ENCODE assay signal across 9 cellular contexts in the genomic region with DNA sequence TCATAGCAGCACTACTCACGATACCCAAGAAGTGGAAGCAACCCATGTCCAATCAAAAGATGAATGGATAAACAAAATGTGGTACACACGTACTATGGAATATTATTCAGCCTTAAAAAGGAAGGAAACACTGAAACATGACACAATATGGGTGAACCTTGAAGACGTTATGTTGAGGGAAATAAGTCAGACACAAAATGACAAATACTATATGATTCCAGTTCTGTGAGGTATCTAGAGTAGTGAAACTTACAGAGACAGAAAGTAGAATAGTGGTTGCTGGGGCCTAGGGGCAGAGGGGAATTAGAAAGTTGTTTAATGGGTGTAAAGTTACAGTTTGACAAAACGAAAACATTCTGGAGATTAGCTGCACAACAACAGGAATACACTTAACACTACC.
DNase-seq lines count a peak whose midpoint lies in the region; ATAC-seq and FAIRE-seq lines count a peak whose summit lies in the region.
"Had no signal": no experiment of that assay in that cellular context is flagged by ENCODE, and none has a peak within 500 bp of the region (broad histone marks: within the 10 kb centered on the region; RNA-seq: fewer than 3 reads in every experiment).

No MANE protein-coding gene starts in this region.

- H3K4me3 Mint-ChIP-seq in effector memory CD8-positive, alpha-beta T cell, result peak overlapping the region in 1 of 2 donors; percentile 24

- no peak for DNase-seq in effector memory CD8-positive, alpha-beta T cell
- no peak for DNase-seq in NCI-H2196 treated with DMSO at 0.1 percent for 48 hours (lab: John Stamatoyannopoulos, UW; ENCODE audit: unreplicated experiment)
- no peak for DNase-seq in middle frontal gyrus (ENCODE audit: extremely low spot score, low spot score)
- no peak for DNase-seq in NCI-H2227 treated with DMSO at 0.1 percent for 48 hours (lab: John Stamatoyannopoulos, UW)
- no peak for DNase-seq in HTR-8/SVneo (ENCODE audit: insufficient read length, low spot score)
- DNase-seq: mesenchymal stem cell had no signal

- H3K9me3 Mint-ChIP-seq in effector memory CD8-positive, alpha-beta T cell, result no peaks in the 10 kb centered on the region

- FAIRE-seq in HTR-8/SVneo (lab: Jason Lieb, UNC), result no peak

- ATAC-seq in GM18520 (IDR thresholded peaks at IDR 0.05; ENCODE audit: unreplicated experiment), result peak; percentile 78
- ATAC-seq in GM21423 (IDR thresholded peaks at IDR 0.05; ENCODE audit: unreplicated experiment), result peak; percentile 81
- ATAC-seq in HG03135 (IDR thresholded peaks at IDR 0.05; ENCODE audit: unreplicated experiment), result peak; percentile 86
- no peak for ATAC-seq in effector memory CD8-positive, alpha-beta T cell (replicated peaks)

- H3K36me3 Mint-ChIP-seq in effector memory CD8-positive, alpha-beta T cell (ENCODE audit: insufficient read depth), result peaks cover 6% of the 10 kb centered on the region

- H3K4me1 Mint-ChIP-seq in effector memory CD8-positive, alpha-beta T cell (ENCODE audit: low read depth in 2 of 2), result peaks cover 32 to 66% of the 10 kb centered on the region in 2 donors

- H3K27me3 Mint-ChIP-seq in effector memory CD8-positive, alpha-beta T cell, result no peaks in the 10 kb centered on the region

- peak overlapping the region; percentile 14 to 72 for H3K27ac Mint-ChIP-seq in effector memory CD8-positive, alpha-beta T cell
